ENCODE assay signal across 21 cellular contexts in the genomic region with DNA sequence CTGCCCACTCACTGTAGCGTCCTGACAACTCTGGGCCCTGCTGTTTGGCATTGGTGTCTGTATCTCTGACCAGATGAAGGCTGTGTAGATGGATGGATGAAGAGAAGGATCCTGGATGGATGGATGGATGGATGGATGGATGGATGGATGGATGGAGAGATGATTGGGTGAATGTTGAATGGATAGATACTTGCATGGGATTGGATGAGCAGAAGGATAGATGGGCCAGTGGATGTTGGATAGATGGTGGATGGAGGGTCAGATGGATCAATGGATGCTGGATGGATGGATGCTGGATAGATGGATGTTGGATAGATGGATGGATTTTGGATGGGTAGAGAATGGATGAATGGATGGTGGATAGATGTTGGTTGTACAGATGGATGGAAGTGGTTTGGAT.
"Had no signal": no experiment of that assay in that cellular context is flagged by ENCODE, and none has a peak within 500 bp of the region (broad histone marks: within the 10 kb centered on the region; RNA-seq: fewer than 3 reads in every experiment).

No MANE protein-coding gene starts in this region.

- DNase-seq: IMR-90, Kasumi-1, MM.1S, NCI-H1092 treated with DMSO at 0.1 percent for 48 hours, NCI-H1436, NCI-H187, NCI-H2029, NCI-H2081 treated with DMSO at 0.1 percent for 48 hours, NCI-H2171, NCI-H226, NCI-H446, NCI-H510A, NCI-H524 treated with DMSO at 0.1 percent for 48 hours, NCI-H69, NCI-H774, PC-3, SHP77, SK-N-SH had no signal

- H3K27ac ChIP-seq: KMS-11, RWPE1 had no signal

- H3K9me3 ChIP-seq: SK-N-SH had no signal

- H3K9ac ChIP-seq: KMS-11, SK-N-SH had no signal

- ATAC-seq: Panc1, PC-3 had no signal
